In the genomic region with DNA sequence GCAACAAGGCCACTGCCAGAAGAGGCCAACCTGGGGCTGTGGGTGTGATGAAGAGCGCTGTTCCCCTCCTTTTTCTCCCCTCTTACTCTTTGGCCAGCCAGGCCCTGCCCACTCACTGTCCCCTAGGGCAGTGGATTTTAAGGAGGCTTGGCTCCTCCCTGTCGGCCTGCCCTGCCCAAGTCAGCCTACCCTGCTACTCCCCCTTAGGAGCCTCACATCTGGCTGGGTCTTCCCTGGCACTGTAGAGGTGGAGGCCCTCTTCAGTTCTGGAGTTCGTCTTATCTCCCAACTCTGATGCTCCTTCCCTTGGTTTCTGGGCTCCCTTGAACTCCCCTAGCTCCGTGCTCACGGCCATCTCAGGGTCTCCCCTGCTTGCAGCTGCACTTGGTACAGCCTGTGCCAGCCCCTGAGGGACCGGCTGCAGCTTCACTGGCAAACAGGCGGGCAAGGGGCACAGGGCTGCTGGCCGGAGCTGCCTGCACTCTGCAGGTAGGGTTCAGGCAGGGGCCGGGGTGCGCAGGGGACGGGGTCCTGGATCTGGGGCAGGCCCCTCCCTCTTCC, we compare ENCODE assay signal across 9 cellular contexts. TPM values are rescaled to one million over a fixed set of nuclear protein-coding genes. Genes with fewer than 3 reads are reported as not detected.
DNase-seq lines count a peak whose midpoint lies in the region; ATAC-seq and TF ChIP-seq lines count a peak whose summit lies in the region.
"Had no signal": no experiment of that assay in that cellular context is flagged by ENCODE, and none has a peak within 500 bp of the region (broad histone marks: within the 10 kb centered on the region; RNA-seq: fewer than 3 reads in every experiment).

No MANE protein-coding gene starts in this region.

- peak overlapping the region; percentile 92 for H3K9ac ChIP-seq in Karpas-422 (ENCODE audit: low read length)

- H3K9me3 ChIP-seq in Karpas-422 (ENCODE audit: low read length) (no peaks in the 10 kb centered on the region), sigmoid colon (no peaks in the 10 kb centered on the region)

- no peak for TF ChIP-seq EP300 in sigmoid colon (IDR thresholded peaks at IDR 0.05)

- no peaks in the 10 kb centered on the region for H3K9me2 ChIP-seq in Karpas-422 (replicated peaks; ENCODE audit: insufficient read depth, low read length)

- H3K4me3 ChIP-seq in Karpas-422 (ENCODE audit: low read length) = peak overlapping the region; percentile 92
- no peak overlapping the region for H3K4me3 ChIP-seq in sigmoid colon

- H3K36me3 ChIP-seq in Karpas-422 (ENCODE audit: insufficient read depth, low read length) (peaks cover 8% of the 10 kb centered on the region; the same call in 1 of the 2 replicates), sigmoid colon (peaks cover 6 to 25% (median 16%) of the 10 kb centered on the region in 4 donors)

- no peak for TF ChIP-seq POLR2A in sigmoid colon (IDR thresholded peaks at IDR 0.05)

- WGBS in sigmoid colon, 2 donors = 66 to 87% methylated on average over 11 of the region's 11 CpGs

- intact Hi-C loops in sigmoid colon (cut with DNase I) = no loop called here

- H4K20me1 ChIP-seq in Karpas-422 (ENCODE audit: insufficient read depth, low read depth, low read length) = peaks cover 24% of the 10 kb centered on the region; the same call in 1 of the 2 replicates

- no peaks in the 10 kb centered on the region for H3K27me3 ChIP-seq in Karpas-422 (ENCODE audit: low read length)
- H3K27me3 ChIP-seq in sigmoid colon = no peaks in the 10 kb centered on the region

- H3K27ac ChIP-seq in Karpas-422 (ENCODE audit: low read length) (peak overlapping the region; percentile 93), sigmoid colon (peak overlapping the region in 3 of 4 donors; percentile 0 to 31 (median 27))

- peak; percentile 26 for DNase-seq in NCI-H1436 (lab: John Stamatoyannopoulos, UW)
- no peak for DNase-seq in NCI-H1436 treated with DMSO at 0.1 percent for 48 hours (lab: John Stamatoyannopoulos, UW)
- peak; percentile 76 for DNase-seq in Karpas-422
- DNase-seq in epidermal melanocyte (ENCODE audit: insufficient read length, low spot score) = peak; percentile 70
- no peak for DNase-seq in sigmoid colon
- DNase-seq in DMS 273 (lab: John Stamatoyannopoulos, UW; ENCODE audit: unreplicated experiment) = no peak

- no peak overlapping the region for H2AFZ ChIP-seq in Karpas-422 (ENCODE audit: low read length)

- no peak for TF ChIP-seq CTCF in sigmoid colon (IDR thresholded peaks at IDR 0.05)

- peak overlapping the region; percentile 97 for H3K4me2 ChIP-seq in Karpas-422 (ENCODE audit: low read depth, low read length, poor library complexity, severe bottlenecking)

- ATAC-seq in HG03139 (IDR thresholded peaks at IDR 0.05; ENCODE audit: unreplicated experiment) = no peak
- ATAC-seq in GM21515 (IDR thresholded peaks at IDR 0.05; ENCODE audit: unreplicated experiment) = no peak

- peaks cover 63% of the 10 kb centered on the region for H3K79me2 ChIP-seq in Karpas-422 (ENCODE audit: low read length)

- H3K4me1 ChIP-seq in Karpas-422 (ENCODE audit: low read length) (peaks cover 51% of the 10 kb centered on the region), sigmoid colon (peaks cover 0 to 54% (median 43%) of the 10 kb centered on the region in 4 donors)

RNA-seq across cellular contexts. Expression of a gene that starts 4.0 kb away (rescaled TPM):
- 72.3 and 131 TPM in 2 replicates for total RNA-seq in Karpas-422 (2014; rRNA removed; shearing (Covaris generic); ENCODE audit: low replicate concordance)
- total RNA-seq in sigmoid colon = 10 to 100 TPM; 19.9 to 47.5 (median 29.4) TPM
- polyA plus RNA-seq in sigmoid colon = 10 to 100 TPM in 1 of 3 donors, 1 to 10 TPM in 2; 6.5 to 31.3 (median 6.6) TPM

RNA-seq across cellular contexts. Expression of a gene that starts 4.3 kb away (rescaled TPM):
- total RNA-seq in Karpas-422 (2014; rRNA removed; shearing (Covaris generic); ENCODE audit: low replicate concordance) = not detected in 2 replicates
- not detected for total RNA-seq in sigmoid colon
- polyA plus RNA-seq in sigmoid colon = under 1 TPM in 1 of 3 donors, not detected in 2; 0.10 TPM
- total RNA-seq: glomerular endothelial cell had no signal

RNA-seq across cellular contexts. Expression of a gene that starts 32.2 kb away (rescaled TPM):
- total RNA-seq in Karpas-422 (2014; rRNA removed; shearing (Covaris generic); ENCODE audit: low replicate concordance) = 7.7 and 10.0 TPM in 2 replicates
- total RNA-seq in sigmoid colon = 10 to 100 TPM; 31.4 to 73.1 (median 44.8) TPM
- 10 to 100 TPM; 47.0 to 69.4 (median 52.3) TPM for polyA plus RNA-seq in sigmoid colon

RNA-seq across cellular contexts. Expression of a gene that starts 44.2 kb away (rescaled TPM):
- 6.2 and 7.3 TPM in 2 replicates for total RNA-seq in Karpas-422 (2014; rRNA removed; shearing (Covaris generic); ENCODE audit: low replicate concordance)
- 100 to 1,000 TPM in 1 of 4 donors, 10 to 100 TPM in 3; 42.5 to 139 (median 60.5) TPM for total RNA-seq in sigmoid colon
- polyA plus RNA-seq in sigmoid colon = 10 to 100 TPM in 2 of 3 donors, 1 to 10 TPM in 1; 4.9 to 22.3 (median 12.6) TPM

Comparison
In these comparisons a context has a peak if more than half of its experiments do, and no peak if none do; other contexts are left out.
1. DNase-seq: peak in NCI-H1436 (single experiment), Karpas-422 (single experiment) and epidermal melanocyte (single experiment); none in NCI-H1436 treated with DMSO at 0.1 percent for 48 hours (single experiment), sigmoid colon (single experiment) and DMS 273 (single experiment).